In the genomic region with DNA sequence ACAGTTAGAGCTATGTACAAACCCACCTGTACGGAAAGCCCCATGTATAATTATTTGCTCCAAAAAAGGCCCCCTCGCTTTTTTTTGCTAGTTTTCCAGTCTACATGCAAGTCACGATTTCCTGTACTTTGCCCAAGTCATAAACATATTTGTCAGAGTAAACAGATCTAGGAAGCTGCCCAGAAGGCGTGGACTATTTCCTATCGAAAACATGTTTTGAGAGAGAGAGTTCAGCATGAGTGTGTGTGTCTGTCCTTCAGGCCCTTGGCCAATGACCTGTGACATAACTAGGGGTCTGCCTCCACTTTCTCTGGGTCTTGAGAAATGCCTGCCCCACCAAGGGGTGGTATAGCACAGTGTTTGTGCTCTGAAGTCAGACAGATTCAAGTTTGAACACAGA, we compare ENCODE assay signal across 18 cellular contexts.
A peak's percentile ranks its signal among the peaks of the same experiment; 100 is the strongest.
DNase-seq lines count a peak whose midpoint lies in the region; ATAC-seq, FAIRE-seq and TF ChIP-seq lines count a peak whose summit lies in the region.
"Had no signal": no experiment of that assay in that cellular context is flagged by ENCODE, and none has a peak within 500 bp of the region (broad histone marks: within the 10 kb centered on the region; RNA-seq: fewer than 3 reads in every experiment).

No MANE protein-coding gene starts in this region.

- WGBS in heart left ventricle, 4 donors, result 61 to 73% (median 67%) methylated on average over 5 of the region's 5 CpGs
- WGBS in sigmoid colon, 2 donors, result 12 to 55% methylated on average over 5 of the region's 5 CpGs

- H3K36me3 Mint-ChIP-seq in MCF 10A (ENCODE audit: insufficient read depth, unreplicated experiment), result peaks cover 14% of the 10 kb centered on the region

- H3K9ac ChIP-seq in kidney (ENCODE audit: low read length in 2 of 2), result peak overlapping the region in 1 of 2 donors; percentile 47
- H3K9ac ChIP-seq: parathyroid adenoma had no signal

- TF ChIP-seq CTCF in left ventricle myocardium inferior (IDR thresholded peaks at IDR 0.05; ENCODE audit: borderline replicate concordance) (no peak), heart left ventricle (IDR thresholded peaks at IDR 0.05) (no peak), kidney (IDR thresholded peaks at IDR 0.05; ENCODE audit: borderline replicate concordance, extremely low read depth, insufficient read depth) (no peak), sigmoid colon (IDR thresholded peaks at IDR 0.05) (no peak), vagina (IDR thresholded peaks at IDR 0.05) (no peak), MCF 10A (IDR thresholded peaks at IDR 0.05; ENCODE audit: unreplicated experiment) (no peak)

- DNase-seq in left ventricle myocardium inferior (no peak), heart left ventricle (no peak), kidney (peak; percentile 31), sigmoid colon (no peak), vagina (ENCODE audit: extremely low spot score in 2 of 2) (no peak), MCF 10A (ENCODE audit: unreplicated experiment) (no peak)
- DNase-seq in activated CD4-positive, alpha-beta T cell treated with anti-CD3 and anti-CD28 coated beads, Interleukin-2, amount 50 U/mL, for 4 hours, result no peak
- no peak for DNase-seq in stimulated activated CD4-positive, alpha-beta T cell treated with anti-CD3 and anti-CD28 coated beads, Interleukin-1b, Interleukin-23, amount 100 ng/mL, for 48 hours
- DNase-seq: activated CD8-positive, alpha-beta T cell treated with anti-CD3 and anti-CD28 coated beads, Interleukin-2, amount 10 ng/mL, durations not matched to agents 7 days and 5 days; activated effector memory CD4-positive, alpha-beta T cell treated with anti-CD3 and anti-CD28 coated beads, Interleukin-2, amount 50 U/mL, for 16 hours; CD4-positive, alpha-beta T cell; SIG-M5; stimulated activated CD4-positive, alpha-beta T cell treated with anti-CD3 and anti-CD28 coated beads, Interleukin-2, amount 100 ng/mL, for 48 hours had no signal

- BruUV-seq in MCF 10A (replicated peaks; lab: Mats Ljungman, UMichigan), result no TSS peak

- H3K27me3 Mint-ChIP-seq in MCF 10A (ENCODE audit: insufficient read depth, unreplicated experiment), result peaks cover 21% of the 10 kb centered on the region

- no peak for TF ChIP-seq EP300 in sigmoid colon (IDR thresholded peaks at IDR 0.05)

- FAIRE-seq in kidney (lab: Jason Lieb, UNC), result no peak
- FAIRE-seq: A204.1, GM12878, TTC549 had no signal

- H3K4me1 Mint-ChIP-seq in MCF 10A (ENCODE audit: insufficient read depth, unreplicated experiment), result peaks cover 23% of the 10 kb centered on the region

- CTCF ChIA-PET in MCF 10A (lab: Yijun Ruan, JAX), result interaction anchor here (0.5 to 1.6 kb wide), 3 partner anchors 19 to 544 kb away, joined by 3 to 5 read pairs (median 3); no protein-coding TSS in a partner anchor

- H3K9me3 ChIP-seq in left ventricle myocardium inferior (replicated peaks) (no peaks in the 10 kb centered on the region), heart left ventricle (no peaks in the 10 kb centered on the region), kidney (ENCODE audit: control insufficient read depth in 1 of 2, low read length in 2 of 2) (no peaks in the 10 kb centered on the region), sigmoid colon (no peaks in the 10 kb centered on the region), vagina (no peaks in the 10 kb centered on the region)

- POLR2A ChIA-PET in MCF 10A (lab: Yijun Ruan, JAX), result no interaction called here

- H3K4me3 ChIP-seq in left ventricle myocardium inferior (no peak overlapping the region), heart left ventricle (no peak overlapping the region), kidney (ENCODE audit: low read length in 2 of 2) (no peak overlapping the region), sigmoid colon (no peak overlapping the region), vagina (no peak overlapping the region)
- H3K4me3 ChIP-seq: GM12878 had no signal

- TF ChIP-seq POLR2A in heart left ventricle (IDR thresholded peaks at IDR 0.05) (no peak), sigmoid colon (IDR thresholded peaks at IDR 0.05) (no peak), vagina (IDR thresholded peaks at IDR 0.05) (no peak)

- no peak for ATAC-seq in heart left ventricle
- ATAC-seq: activated CD8-positive, alpha-beta T cell treated with anti-CD3 and anti-CD28 coated beads, Interleukin-2, amount 10 ng/mL, durations not matched to agents 7 days and 5 days; GM12878 had no signal

- H3K36me3 ChIP-seq in left ventricle myocardium inferior (no peaks in the 10 kb centered on the region), heart left ventricle (peaks cover 0 to 6% (median 0%) of the 10 kb centered on the region in 9 donors), kidney (ENCODE audit: control insufficient read depth in 1 of 2, insufficient read depth in 2 of 2, low read length in 2 of 2) (peaks cover 6 to 36% of the 10 kb centered on the region in 2 donors), sigmoid colon (peaks cover 18 to 60% (median 22%) of the 10 kb centered on the region in 4 donors), vagina (no peaks in the 10 kb centered on the region)

- H3K4me3 Mint-ChIP-seq in MCF 10A (ENCODE audit: unreplicated experiment), result no peak overlapping the region
- H3K4me3 Mint-ChIP-seq: activated CD8-positive, alpha-beta T cell treated with anti-CD3 and anti-CD28 coated beads, Interleukin-2, amount 10 ng/mL, durations not matched to agents 7 days and 5 days; CD4-positive, alpha-beta T cell; mesothelial cell of epicardium had no signal

- H3K4me1 ChIP-seq in left ventricle myocardium inferior (peaks cover 89% of the 10 kb centered on the region), heart left ventricle (peaks cover 31 to 82% (median 57%) of the 10 kb centered on the region in 12 donors), kidney (ENCODE audit: control insufficient read depth in 1 of 2, insufficient read depth in 1 of 2, low read depth in 1 of 2, low read length in 2 of 2) (peaks cover 64 to 74% of the 10 kb centered on the region in 2 donors), sigmoid colon (peaks cover 0 to 100% (median 97%) of the 10 kb centered on the region in 4 donors), vagina (peaks cover 100% of the 10 kb centered on the region)

- peak overlapping the region; percentile 76 for H3K27ac ChIP-seq in left ventricle myocardium inferior (replicated peaks)
- H3K27ac ChIP-seq in heart left ventricle, result peak overlapping the region in 6 of 12 donors; percentile 13 to 84 (median 24)
- H3K27ac ChIP-seq in kidney (ENCODE audit: low read depth in 2 of 2, low read length in 2 of 2), result peak overlapping the region; percentile 83 to 89
- H3K27ac ChIP-seq in sigmoid colon, result peak overlapping the region; percentile 89 to 98 (median 94)
- peak overlapping the region; percentile 86 for H3K27ac ChIP-seq in vagina

- no peaks in the 10 kb centered on the region for H3K9me3 Mint-ChIP-seq in MCF 10A (ENCODE audit: unreplicated experiment)
- H3K9me3 Mint-ChIP-seq: mesothelial cell of epicardium had no signal

- intact Hi-C loops in left ventricle myocardium inferior (cut with micrococcal nuclease) (no loop called here), heart left ventricle (cut with DNase I) (loop anchor here in 2 of 10 donors (5.0 to 10.0 kb wide), 2 partner anchors 40 to 47 kb away; no protein-coding TSS in a partner anchor), kidney (cut with DNase I) (no loop called here), sigmoid colon (cut with DNase I) (loop anchor here (10.0 kb wide), 1 partner anchor 227 kb away; the partner anchor contains the start of gene MYLK), vagina (cut with DNase I) (loop anchor here (5.0 kb wide), 1 partner anchor 35 kb away; no protein-coding TSS in a partner anchor), MCF 10A (cut with micrococcal nuclease) (loop anchor here (10.0 kb wide), 1 partner anchor 627 kb away; no protein-coding TSS in a partner anchor)

- H3K27ac Mint-ChIP-seq in MCF 10A (ENCODE audit: low read depth, unreplicated experiment), result no peak overlapping the region
- H3K27ac Mint-ChIP-seq: activated CD8-positive, alpha-beta T cell treated with anti-CD3 and anti-CD28 coated beads, Interleukin-2, amount 10 ng/mL, durations not matched to agents 7 days and 5 days; CD4-positive, alpha-beta T cell; mesothelial cell of epicardium had no signal

- H3K27me3 ChIP-seq in left ventricle myocardium inferior (ENCODE audit: low read depth) (no peaks in the 10 kb centered on the region), heart left ventricle (no peaks in the 10 kb centered on the region), sigmoid colon (no peaks in the 10 kb centered on the region), vagina (no peaks in the 10 kb centered on the region)

Comparison
In these comparisons a context has a peak if more than half of its experiments do, and no peak if none do; other contexts are left out.
1. intact Hi-C loops: an anchor here in sigmoid colon (10.0 kb wide), vagina (5.0 kb wide) and MCF 10A (10.0 kb wide); none called in left ventricle myocardium inferior and kidney.